8 cellular contexts compared by ENCODE assay signal in genomic region chr20:35953411-35954199, GRCh38. TPM values are rescaled to one million over a fixed set of nuclear protein-coding genes. Genes with fewer than 3 reads are reported as not detected.
DNase-seq lines count a peak whose midpoint lies in the region; ATAC-seq and TF ChIP-seq lines count a peak whose summit lies in the region.

No MANE protein-coding gene starts in this region.

- no peak for TF ChIP-seq POLR2A in Peyer's patch (IDR thresholded peaks at IDR 0.05)

- DNase-seq in NCI-H2196 (lab: John Stamatoyannopoulos, UW; ENCODE audit: unreplicated experiment) (peak; percentile 58), NCI-H2196 treated with DMSO at 0.1 percent for 48 hours (lab: John Stamatoyannopoulos, UW; ENCODE audit: unreplicated experiment) (no peak), Peyer's patch (peak; percentile 52 to 76 (median 74)), fibroblast of pulmonary artery (ENCODE audit: low read depth) (peak; percentile 40), neuronal stem cell (ENCODE audit: low spot score) (no peak)
- peak; percentile 65 for DNase-seq in activated effector memory CD4-positive, alpha-beta T cell treated with Interleukin-2 at 50 U/mL for 16 hours

- no peak overlapping the region for H4K91ac ChIP-seq in neuronal stem cell (ENCODE audit: low read depth, low read length, poor library complexity)

- H2BK12ac ChIP-seq in neuronal stem cell (ENCODE audit: low read length) = no peak overlapping the region

- TF ChIP-seq CTCF in Peyer's patch (IDR thresholded peaks at IDR 0.05) = no peak
- no peak for TF ChIP-seq CTCF in fibroblast of pulmonary artery (IDR thresholded peaks at IDR 0.05; ENCODE audit: low read length, missing control alignments)

- peaks cover 2% of the 10 kb centered on the region for H3K79me1 ChIP-seq in neuronal stem cell (ENCODE audit: low read depth, low read length)

- H4K8ac ChIP-seq in neuronal stem cell (ENCODE audit: low read depth, low read length) = no peak overlapping the region

- WGBS in neuronal stem cell (ENCODE audit: extremely low coverage in 2 of 2, insufficient read length in 2 of 2, insufficient replicate concordance in 1 of 2), 2 donors = no CpG with 5 or more reads among the region's 64 CpGs

- peak overlapping the region; percentile 97 for H2BK5ac ChIP-seq in neuronal stem cell (ENCODE audit: low read length)

- H3K27ac ChIP-seq in Peyer's patch (peak overlapping the region; percentile 94 to 100 (median 98)), neuronal stem cell (replicated peaks; ENCODE audit: low read length) (peak overlapping the region; percentile 99), temporal lobe (ENCODE audit: low read depth, low read length) (peak overlapping the region; percentile 88)

- H3K9me3 ChIP-seq in Peyer's patch (no peaks in the 10 kb centered on the region), neuronal stem cell (replicated peaks in 1 of 2; ENCODE audit: control insufficient read depth in 2 of 2, insufficient read depth in 1 of 2, low read depth in 1 of 2, low read length in 2 of 2) (no peaks in the 10 kb centered on the region)

- peak overlapping the region; percentile 76 for H3K4me2 ChIP-seq in neuronal stem cell (ENCODE audit: insufficient read depth, low read length, poor library complexity, severe bottlenecking)

- ATAC-seq in HG03045 (IDR thresholded peaks at IDR 0.05; ENCODE audit: unreplicated experiment) = peak; percentile 30

- H2AK5ac ChIP-seq in neuronal stem cell (ENCODE audit: low read depth, low read length) = peak overlapping the region; percentile 95

- H3K18ac ChIP-seq in neuronal stem cell (ENCODE audit: low read length) = peak overlapping the region; percentile 98

- peaks cover 0 to 21% (median 9%) of the 10 kb centered on the region in 4 donors for H3K4me1 ChIP-seq in Peyer's patch
- peaks cover 2% of the 10 kb centered on the region in 2 donors for H3K4me1 ChIP-seq in neuronal stem cell (ENCODE audit: control insufficient read depth in 2 of 2, insufficient read depth in 1 of 2, low read depth in 1 of 2, low read length in 2 of 2)

- H3K14ac ChIP-seq in neuronal stem cell (ENCODE audit: low read length) = peak overlapping the region; percentile 63

- H3K36me3 ChIP-seq in Peyer's patch = no peaks in the 10 kb centered on the region
- peaks cover 2 to 36% of the 10 kb centered on the region in 2 donors for H3K36me3 ChIP-seq in neuronal stem cell (replicated peaks in 1 of 2; ENCODE audit: control insufficient read depth in 2 of 2, insufficient read depth in 2 of 2, low read length in 2 of 2)

- H2BK120ac ChIP-seq in neuronal stem cell (ENCODE audit: low read depth, low read length) = peak overlapping the region; percentile 96

- peak overlapping the region; percentile 99 for H3K23ac ChIP-seq in neuronal stem cell (ENCODE audit: low read depth, low read length, poor library complexity)

- peak overlapping the region; percentile 99 for H3K9ac ChIP-seq in neuronal stem cell (ENCODE audit: low read depth, low read length, poor library complexity)

- H3K27me3 ChIP-seq in Peyer's patch (no peaks in the 10 kb centered on the region), neuronal stem cell (ENCODE audit: control insufficient read depth in 3 of 3, insufficient read depth in 3 of 3, low read depth in 1 of 3, low read length in 3 of 3) (no peaks in the 10 kb centered on the region)

- H2AFZ ChIP-seq in neuronal stem cell (ENCODE audit: low read length) = peak overlapping the region; percentile 87

- H3K4ac ChIP-seq in neuronal stem cell (ENCODE audit: low read length) = no peak overlapping the region

- peak overlapping the region; percentile 92 for H2BK15ac ChIP-seq in neuronal stem cell (ENCODE audit: low read length)

- H3K4me3 ChIP-seq in Peyer's patch = peak overlapping the region; percentile 63 to 97 (median 86)
- H3K4me3 ChIP-seq in fibroblast of pulmonary artery (replicated peaks; ENCODE audit: low read depth, low read length) = peak overlapping the region; percentile 96
- peak overlapping the region; percentile 89 to 93 for H3K4me3 ChIP-seq in neuronal stem cell (ENCODE audit: low read length in 2 of 2)

RNA-seq across cellular contexts. Expression of gene SCAND1, which starts 0.7 kb away (rescaled TPM):
- 100 to 1,000 TPM in 1 of 4 donors, 10 to 100 TPM in 3; 61.1 to 133 (median 83.4) TPM for total RNA-seq in Peyer's patch
- polyA plus RNA-seq in neuronal stem cell (2013, experiment 1 of 2) = 60.0 TPM
- 61.3 TPM for polyA plus RNA-seq in neuronal stem cell (2013, experiment 2 of 2)
- total RNA-seq in temporal lobe = 14.8 TPM

RNA-seq across cellular contexts. Expression of gene CNBD2, which starts 14.8 kb away (rescaled TPM):
- total RNA-seq in Peyer's patch (10 to 100 TPM in 1 of 4 donors, 1 to 10 TPM in 3; 4.3 to 17.9 (median 8.6) TPM), temporal lobe (3.9 TPM)
- 10.1 TPM for polyA plus RNA-seq in neuronal stem cell (2013, experiment 1 of 2)
- polyA plus RNA-seq in neuronal stem cell (2013, experiment 2 of 2) = 9.8 TPM

Comparison
In these comparisons a context has a peak if more than half of its experiments do, and no peak if none do; other contexts are left out.
1. DNase-seq: peak in NCI-H2196 (single experiment), Peyer's patch (3 of 3), activated effector memory CD4-positive, alpha-beta T cell treated with Interleukin-2 at 50 U/mL for 16 hours (single experiment) and fibroblast of pulmonary artery (single experiment); none in NCI-H2196 treated with DMSO at 0.1 percent for 48 hours (single experiment) and neuronal stem cell (single experiment).
2. Peak in every context shown above with its lines, with median percentiles within 50 percentile points of each other: H3K27ac ChIP-seq and H3K4me3 ChIP-seq.